1 cellular context compared by ENCODE assay signal in the genomic region with DNA sequence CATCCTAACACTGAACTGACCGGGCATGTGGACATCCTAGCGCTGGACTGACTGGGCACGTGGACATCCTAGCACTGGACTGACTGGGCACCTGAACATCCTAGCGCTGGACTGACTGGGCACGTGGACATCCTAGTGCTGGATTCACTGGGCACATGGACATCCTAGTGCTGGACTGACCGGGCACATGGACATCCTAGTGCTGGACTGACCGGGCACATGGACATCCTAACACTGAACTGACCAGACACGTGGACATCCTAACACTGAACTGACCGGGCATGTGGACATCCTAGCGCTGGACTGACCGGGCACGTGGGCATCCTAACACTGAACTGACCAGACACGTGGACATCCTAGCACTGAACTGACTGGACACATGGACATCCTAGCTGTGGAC. TPM values are rescaled to one million over a fixed set of nuclear protein-coding genes. Genes with fewer than 3 reads are reported as not detected.
"Had no signal": no experiment of that assay in that cellular context is flagged by ENCODE, and none has a peak within 500 bp of the region (broad histone marks: within the 10 kb centered on the region; RNA-seq: fewer than 3 reads in every experiment).

No MANE protein-coding gene starts in this region.

RNA-seq across cellular contexts. Expression of a gene that starts 30.9 kb away (rescaled TPM):
- total RNA-seq: SJCRH30 had no signal
